ENCODE assay signal across 21 cellular contexts in genomic region chr5:134143431-134143830, GRCh38. TPM values are rescaled to one million over a fixed set of nuclear protein-coding genes. Genes with fewer than 3 reads are reported as not detected.
DNase-seq lines count a peak whose midpoint lies in the region; ATAC-seq and TF ChIP-seq lines count a peak whose summit lies in the region.
"Had no signal": no experiment of that assay in that cellular context is flagged by ENCODE, and none has a peak within 500 bp of the region (broad histone marks: within the 10 kb centered on the region; RNA-seq: fewer than 3 reads in every experiment).

No MANE protein-coding gene starts in this region.

- 98% methylated on average over 5 of the region's 5 CpGs for WGBS in hepatocyte (ENCODE audit: low lambda C conversion rate, missing lambda C conversion rate)
- WGBS in spleen, 5 donors, result 86 to 100% (median 97%) methylated on average over 5 of the region's 5 CpGs

- H3K4me1 ChIP-seq in hepatocyte (ENCODE audit: insufficient read depth) (peaks cover 19% of the 10 kb centered on the region), spleen (peaks cover 9 to 69% (median 37%) of the 10 kb centered on the region in 6 donors)

- no peaks in the 10 kb centered on the region for H3K9me2 ChIP-seq in hepatocyte (replicated peaks; ENCODE audit: insufficient read depth)

- peaks cover 41% of the 10 kb centered on the region for H4K20me1 ChIP-seq in hepatocyte (ENCODE audit: insufficient read depth, poor library complexity, severe bottlenecking)

- ATAC-seq in GM19324 (IDR thresholded peaks at IDR 0.05; ENCODE audit: low FRiP score, unreplicated experiment) (no peak), HG02885 (IDR thresholded peaks at IDR 0.05; ENCODE audit: poor library complexity, unreplicated experiment) (no peak)

- H3K36me3 ChIP-seq in KOPT-K1 (ENCODE audit: insufficient read depth, low read length) (peaks cover 100% of the 10 kb centered on the region), hepatocyte (replicated peaks; ENCODE audit: insufficient read depth, low read depth) (no peaks in the 10 kb centered on the region), spleen (peaks cover 0 to 100% (median 59%) of the 10 kb centered on the region in 6 donors)

- H3K27ac ChIP-seq in KOPT-K1 (ENCODE audit: low read depth, low read length, poor library complexity, severe bottlenecking) (peak overlapping the region; percentile 37), hepatocyte (no peak overlapping the region), spleen (no peak overlapping the region)

- no peaks in the 10 kb centered on the region for H3K9me3 ChIP-seq in KOPT-K1 (ENCODE audit: insufficient read depth, low read length, poor library complexity, severe bottlenecking)
- H3K9me3 ChIP-seq in hepatocyte (ENCODE audit: low read depth), result no peaks in the 10 kb centered on the region
- no peaks in the 10 kb centered on the region for H3K9me3 ChIP-seq in spleen
- H3K9me3 ChIP-seq: BE2C had no signal

- no peak overlapping the region for H3K4me2 ChIP-seq in hepatocyte

- peak; percentile 2 for DNase-seq in activated naive CD4-positive, alpha-beta T cell treated with Interleukin-2 at 50 U/mL for 16 hours
- DNase-seq in activated naive CD4-positive, alpha-beta T cell (lab: John Stamatoyannopoulos, UW), result no peak
- DNase-seq in hepatocyte (ENCODE audit: low spot score) (peak; percentile 2), spleen (peak; percentile 56), retina (no peak)
- DNase-seq: activated T-cell treated with anti-CD3 and anti-CD28 coated beads, Interleukin-2, amount 50 U/mL, for 1 hour; BE2C; Calu3; effector memory CD4-positive, alpha-beta T cell; foreskin melanocyte; GOT3; hippocampal formation; NCI-H1105; NCI-H2029; NCI-H345; nucleus accumbens; stimulated activated CD4-positive, alpha-beta T cell treated with anti-CD3 and anti-CD28 coated beads, Interleukin-12 subunit alpha, Interleukin-12 subunit beta, amount 100 ng/mL, for 4 hours; stimulated activated CD4-positive, alpha-beta T cell treated with anti-CD3 and anti-CD28 coated beads, Interleukin-4, amount 100 ng/mL, for 4 hours had no signal

- no peak overlapping the region for H3K4me3 ChIP-seq in hepatocyte
- H3K4me3 ChIP-seq in spleen, result no peak overlapping the region

- no peaks in the 10 kb centered on the region for H3K27me3 ChIP-seq in hepatocyte
- no peaks in the 10 kb centered on the region for H3K27me3 ChIP-seq in spleen (replicated peaks in 1 of 7)
- H3K27me3 ChIP-seq: BE2C had no signal

- H2AFZ ChIP-seq in hepatocyte, result no peak overlapping the region

- intact Hi-C loops in spleen (cut with DNase I; ENCODE audit: low total_unique reads), result loop anchor here (5.0 kb wide), 1 partner anchor 101 kb away; no protein-coding TSS in a partner anchor

- no peak for TF ChIP-seq POLR2A in spleen (IDR thresholded peaks at IDR 0.05)

- no peak for TF ChIP-seq CTCF in hepatocyte (IDR thresholded peaks at IDR 0.05; ENCODE audit: poor library complexity)
- no peak for TF ChIP-seq CTCF in spleen (IDR thresholded peaks at IDR 0.05 in 8 of 11, conservative IDR thresholded peaks at IDR 0.05 in 3 of 11)

- peaks cover 57% of the 10 kb centered on the region for H3K79me2 ChIP-seq in hepatocyte

RNA-seq across cellular contexts. Expression of gene TCF7, which starts 28.9 kb away (rescaled TPM):
- total RNA-seq in hepatocyte, result 5.1 and 7.5 TPM in 2 replicates
- polyA plus RNA-seq in hepatocyte, result 5.7 and 8.1 TPM in 2 replicates
- 10 to 100 TPM; 29.0 to 88.3 (median 53.7) TPM for total RNA-seq in spleen
- 10 to 100 TPM; 13.7 to 24.3 (median 18.1) TPM for polyA plus RNA-seq in spleen

RNA-seq across cellular contexts. Expression of gene SKP1, which starts 33.3 kb away (rescaled TPM):
- total RNA-seq in hepatocyte (500 and 543 TPM in 2 replicates), spleen (100 to 1,000 TPM; 121 to 246 (median 193) TPM)
- polyA plus RNA-seq in hepatocyte (719 and 723 TPM in 2 replicates), spleen (100 to 1,000 TPM; 142 to 354 (median 228) TPM)

Comparison
In these comparisons a context has a peak if more than half of its experiments do, and no peak if none do; other contexts are left out.
1. DNase-seq: peak in activated naive CD4-positive, alpha-beta T cell treated with Interleukin-2 at 50 U/mL for 16 hours (single experiment), hepatocyte (single experiment) and spleen (single experiment); none in activated naive CD4-positive, alpha-beta T cell (0 of 4) and retina (single experiment).